In the genomic region with DNA sequence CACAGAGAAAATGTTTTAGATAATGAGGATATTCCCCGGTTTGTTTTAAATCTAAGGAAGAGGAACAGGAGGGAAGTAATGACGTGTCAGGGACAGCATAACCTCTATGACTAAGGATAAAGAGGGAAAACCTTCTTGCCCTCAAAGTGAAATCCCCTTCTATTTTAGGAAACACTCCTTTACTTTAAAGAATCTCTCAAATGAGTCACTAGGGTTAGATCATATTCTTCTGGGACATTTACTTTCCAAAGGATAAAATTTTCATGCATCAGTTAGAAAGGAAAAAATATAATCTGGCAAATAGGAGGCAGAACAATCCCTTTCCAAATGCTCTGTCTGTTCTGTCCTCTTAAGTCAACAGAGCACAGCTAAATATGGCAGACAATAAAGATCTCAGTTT, we compare ENCODE assay signal across 15 cellular contexts. TPM values are rescaled to one million over a fixed set of nuclear protein-coding genes. Genes with fewer than 3 reads are reported as not detected.
A peak's percentile ranks its signal among the peaks of the same experiment; 100 is the strongest.
DNase-seq lines count a peak whose midpoint lies in the region; ATAC-seq, FAIRE-seq and TF ChIP-seq lines count a peak whose summit lies in the region.
"Had no signal": no experiment of that assay in that cellular context is flagged by ENCODE, and none has a peak within 500 bp of the region (broad histone marks: within the 10 kb centered on the region; RNA-seq: fewer than 3 reads in every experiment).

No MANE protein-coding gene starts in this region.

- intact Hi-C loops in Right ventricle myocardium superior (cut with DNase I) (no loop called here), cardiac septum (cut with DNase I) (no loop called here), left ventricle myocardium superior (cut with micrococcal nuclease) (no loop called here)
- intact Hi-C loops in CD4-positive, alpha-beta T cell (cut with DNase I, micrococcal nuclease), result no loop called here

- H3K4me3 ChIP-seq in astrocyte (ENCODE audit: insufficient read depth, low read depth, low read length), result no peak overlapping the region
- H3K4me3 ChIP-seq: BLaER1 treated with 17β-estradiol and CSF1 and Interleukin-3, amounts not matched to agents 10 nM and 100 nM; esophagus squamous epithelium had no signal

- CTCF ChIA-PET in CD4-positive, alpha-beta T cell (lab: Charles Lee), result no interaction called here

- peak overlapping the region; percentile 58 for H3K9ac ChIP-seq in astrocyte (ENCODE audit: low read length)
- H3K9ac ChIP-seq: BLaER1 treated with 17β-estradiol and CSF1 and Interleukin-3, amounts not matched to agents 10 nM and 100 nM had no signal

- ATAC-seq in Right ventricle myocardium superior (ENCODE audit: poor library complexity) (peak; percentile 43), left ventricle myocardium superior (peak; percentile 76), GM19023 (IDR thresholded peaks at IDR 0.05; ENCODE audit: unreplicated experiment) (no peak)
- no peak for ATAC-seq in CD4-positive, alpha-beta T cell (ENCODE audit: poor library complexity)
- ATAC-seq: stimulated activated naive CD8-positive, alpha-beta T cell treated with anti-CD3 and anti-CD28 coated beads, Interleukin-15, Interleukin-2, amounts not matched to agents 100 U/mL and 50 U/mL, for 24 hours had no signal

- no peaks in the 10 kb centered on the region for H3K9me3 Mint-ChIP-seq in astrocyte (ENCODE audit: unreplicated experiment)
- H3K9me3 Mint-ChIP-seq in CD4-positive, alpha-beta T cell, result peaks cover 2% of the 10 kb centered on the region

- POLR2A ChIA-PET in CD4-positive, alpha-beta T cell (lab: Charles Lee), result no interaction called here

- H3K27me3 ChIP-seq in astrocyte (ENCODE audit: insufficient read depth, low read length), result no peaks in the 10 kb centered on the region
- no peaks in the 10 kb centered on the region for H3K27me3 ChIP-seq in CD4-positive, alpha-beta T cell (ENCODE audit: control insufficient read depth, insufficient read depth, low read length)
- H3K27me3 ChIP-seq: BLaER1 treated with 17β-estradiol and CSF1 and Interleukin-3, amounts not matched to agents 10 nM and 100 nM; esophagus squamous epithelium had no signal

- H3K9me3 ChIP-seq in astrocyte (ENCODE audit: insufficient read depth, low read depth, low read length), result no peaks in the 10 kb centered on the region
- no peaks in the 10 kb centered on the region for H3K9me3 ChIP-seq in CD4-positive, alpha-beta T cell (ENCODE audit: control insufficient read depth, low read length)

- H3K27ac ChIP-seq in astrocyte (ENCODE audit: low read depth, low read length), result peak overlapping the region; percentile 82
- no peak overlapping the region for H3K27ac ChIP-seq in CD4-positive, alpha-beta T cell (ENCODE audit: low read depth, low read length)
- H3K27ac ChIP-seq: BLaER1 treated with 17β-estradiol and CSF1 and Interleukin-3, amounts not matched to agents 10 nM and 100 nM had no signal

- H3K79me2 ChIP-seq in astrocyte (ENCODE audit: insufficient read depth, low read length), result no peaks in the 10 kb centered on the region

- no peaks in the 10 kb centered on the region for H4K20me1 ChIP-seq in astrocyte (ENCODE audit: insufficient read depth, low read length)
- H4K20me1 ChIP-seq: BLaER1 treated with 17β-estradiol and CSF1 and Interleukin-3, amounts not matched to agents 10 nM and 100 nM had no signal

- DNase-seq in Right ventricle myocardium superior (no peak), cardiac septum (ENCODE audit: low spot score) (no peak), astrocyte (ENCODE audit: low read depth) (peak; percentile 89), left ventricle myocardium superior (no peak), mesenteric fat pad (ENCODE audit: low spot score) (no peak), SHP77 (lab: John Stamatoyannopoulos, UW) (no peak)
- DNase-seq in CD4-positive, alpha-beta T cell, result no peak
- DNase-seq: activated CD4-positive, CD25-positive, alpha-beta regulatory T cell treated with anti-CD3 and anti-CD28 coated beads, Interleukin-2, amount 50 U/mL, for 72 hours; activated naive CD4-positive, alpha-beta T cell treated with anti-CD3 and anti-CD28 coated beads, Interleukin-2, amount 50 U/mL, for 16 hours; esophagus squamous epithelium; NCI-H1436; stimulated activated CD4-positive, alpha-beta T cell treated with anti-CD3 and anti-CD28 coated beads, Interleukin-15, amount 100 ng/mL, for 24 hours; stimulated activated naive CD8-positive, alpha-beta T cell treated with anti-CD3 and anti-CD28 coated beads, Interleukin-15, Interleukin-2, amounts not matched to agents 100 U/mL and 50 U/mL, for 24 hours had no signal

- H3K4me3 Mint-ChIP-seq in astrocyte (ENCODE audit: unreplicated experiment), result no peak overlapping the region
- H3K4me3 Mint-ChIP-seq in CD4-positive, alpha-beta T cell, result no peak overlapping the region

- no peak overlapping the region for H2AFZ ChIP-seq in astrocyte (ENCODE audit: low read depth, low read length)

- H3K4me1 Mint-ChIP-seq in astrocyte (ENCODE audit: low read depth, unreplicated experiment), result peaks cover 27% of the 10 kb centered on the region
- no peaks in the 10 kb centered on the region for H3K4me1 Mint-ChIP-seq in CD4-positive, alpha-beta T cell (ENCODE audit: low read depth)

- peak overlapping the region; percentile 68 for H3K27ac Mint-ChIP-seq in astrocyte (ENCODE audit: unreplicated experiment)
- H3K27ac Mint-ChIP-seq in CD4-positive, alpha-beta T cell, result no peak overlapping the region

- H3K36me3 ChIP-seq in astrocyte (ENCODE audit: insufficient read depth, low read length), result no peaks in the 10 kb centered on the region
- H3K36me3 ChIP-seq: BLaER1 treated with 17β-estradiol and CSF1 and Interleukin-3, amounts not matched to agents 10 nM and 100 nM; esophagus squamous epithelium had no signal

- H3K36me3 Mint-ChIP-seq in astrocyte (ENCODE audit: low read depth, unreplicated experiment), result no peaks in the 10 kb centered on the region
- H3K36me3 Mint-ChIP-seq in CD4-positive, alpha-beta T cell (ENCODE audit: low read depth), result no peaks in the 10 kb centered on the region

- peaks cover 10% of the 10 kb centered on the region for H3K4me1 ChIP-seq in astrocyte (ENCODE audit: insufficient read depth, low read length)

- FAIRE-seq in astrocyte (lab: Jason Lieb, UNC), result peak; percentile 37

- H3K4me2 ChIP-seq in astrocyte (ENCODE audit: low read length), result peak overlapping the region; percentile 53

- TF ChIP-seq CTCF in astrocyte (IDR thresholded peaks at IDR 0.05; ENCODE audit: insufficient read depth, low read depth, low read length), result no peak
- TF ChIP-seq CTCF in CD4-positive, alpha-beta T cell (IDR thresholded peaks at IDR 0.05), result no peak

- no peaks in the 10 kb centered on the region for H3K27me3 Mint-ChIP-seq in astrocyte (ENCODE audit: low read depth, unreplicated experiment)
- H3K27me3 Mint-ChIP-seq in CD4-positive, alpha-beta T cell, result no peaks in the 10 kb centered on the region

RNA-seq across cellular contexts. Expression of a gene that starts 43.2 kb away (rescaled TPM):
- total RNA-seq in Right ventricle myocardium superior (37.4 TPM), cardiac septum (48.1 TPM), astrocyte (89.8 and 110 TPM in 2 replicates), left ventricle myocardium superior (38.3 TPM), mesenteric fat pad (64.6 TPM)
- total RNA-seq in CD4-positive, alpha-beta T cell, result 10 to 100 TPM; 14.1 to 20.2 TPM

Comparison
In these comparisons a context has a peak if more than half of its experiments do, and no peak if none do; other contexts are left out.
1. ATAC-seq: peak in Right ventricle myocardium superior (single experiment) and left ventricle myocardium superior (single experiment); none in GM19023 (single experiment) and CD4-positive, alpha-beta T cell (single experiment).